Comparison of ENCODE assay signal across 9 cellular contexts in genomic region chrX:17374619-17375360, GRCh38. TPM values are rescaled to one million over a fixed set of nuclear protein-coding genes. Genes with fewer than 3 reads are reported as not detected.
A peak's percentile ranks its signal among the peaks of the same experiment; 100 is the strongest.
DNase-seq lines count a peak whose midpoint lies in the region; ATAC-seq and TF ChIP-seq lines count a peak whose summit lies in the region.
"Had no signal": no experiment of that assay in that cellular context is flagged by ENCODE, and none has a peak within 500 bp of the region (broad histone marks: within the 10 kb centered on the region; RNA-seq: fewer than 3 reads in every experiment).

NHS (plus strand) TSS chrX:17375200; CDS start chrX:17375758, 558 bp downstream.

- no peaks in the 10 kb centered on the region for H3K79me2 ChIP-seq in MM.1S (ENCODE audit: low read length)

- 2 to 6% methylated on average over 6 to 37 of the region's 52 CpGs for WGBS in body of pancreas, 2 donors

- H3K27me3 Mint-ChIP-seq in T-cell = peaks cover 28 to 37% of the 10 kb centered on the region in 2 donors

- no peak within 1 kb of the TSS for H3K27ac Mint-ChIP-seq in T-cell
- H3K27ac Mint-ChIP-seq: B cell had no signal

- no peaks in the 10 kb centered on the region for H3F3A ChIP-seq in MM.1S (ENCODE audit: insufficient read depth, low read length)

- peaks cover 8% of the 10 kb centered on the region for H3K4me1 ChIP-seq in body of pancreas
- no peaks in the 10 kb centered on the region for H3K4me1 ChIP-seq in gastrocnemius medialis
- no peaks in the 10 kb centered on the region for H3K4me1 ChIP-seq in MM.1S (ENCODE audit: low read length)

- POLR2A ChIA-PET in T-cell (lab: Charles Lee) = no interaction called here

- H3K4me3 ChIP-seq in body of pancreas (no peak within 1 kb of the TSS), gastrocnemius medialis (peak within 1 kb of the TSS; percentile 39 to 50 (median 42)), MM.1S (ENCODE audit: low read length) (no peak within 1 kb of the TSS)

- no peaks in the 10 kb centered on the region for H3K27me3 ChIP-seq in body of pancreas
- H3K27me3 ChIP-seq in gastrocnemius medialis = peaks cover 0 to 15% (median 8%) of the 10 kb centered on the region in 3 donors
- no peaks in the 10 kb centered on the region for H3K27me3 ChIP-seq in MM.1S (replicated peaks; ENCODE audit: insufficient read depth, low read length)

- H4K20me1 ChIP-seq in MM.1S (ENCODE audit: insufficient read depth, low read length) = no peaks in the 10 kb centered on the region

- peaks cover 0 to 6% (median 0%) of the 10 kb centered on the region in 3 donors for H3K4me1 Mint-ChIP-seq in T-cell
- H3K4me1 Mint-ChIP-seq: B cell had no signal

- ATAC-seq in body of pancreas (peak; percentile 60), gastrocnemius medialis (peak; percentile 30 to 36), T-cell (replicated peaks in 1 of 4) (no peak)

- TF ChIP-seq POLR2A in body of pancreas (IDR thresholded peaks at IDR 0.05) (no peak), gastrocnemius medialis (IDR thresholded peaks at IDR 0.05) (no peak)

- H3K27ac ChIP-seq in body of pancreas = no peak within 1 kb of the TSS
- H3K27ac ChIP-seq in gastrocnemius medialis = peak within 1 kb of the TSS in 3 of 4 donors; percentile 30 to 38 (median 32)
- H3K27ac ChIP-seq in MM.1S (ENCODE audit: low read length) = no peak within 1 kb of the TSS

- DNase-seq in NCI-H1694 (lab: John Stamatoyannopoulos, UW) (peak; percentile 5), NCI-H1694 treated with DMSO at 0.1 percent for 48 hours (lab: John Stamatoyannopoulos, UW) (no peak), NCI-H2196 (lab: John Stamatoyannopoulos, UW; ENCODE audit: unreplicated experiment) (peak; percentile 67), body of pancreas (peak; percentile 30 to 58 (median 32)), iPS DF 19.7 (ENCODE audit: low read depth, low spot score) (peak; percentile 25), gastrocnemius medialis (peak in 1 of 2 donors; percentile 20), T-cell (no peak), MM.1S (no peak)

- H3K4me2 ChIP-seq in MM.1S (ENCODE audit: low read depth, low read length) = no peak within 1 kb of the TSS

- no peaks in the 10 kb centered on the region for H3K9me2 ChIP-seq in MM.1S (replicated peaks; ENCODE audit: insufficient read depth, low read length)

- H3K36me3 ChIP-seq in body of pancreas (replicated peaks in 1 of 2; ENCODE audit: insufficient read depth in 1 of 2, low read depth in 2 of 2) = no peaks in the 10 kb centered on the region
- no peaks in the 10 kb centered on the region for H3K36me3 ChIP-seq in gastrocnemius medialis
- H3K36me3 ChIP-seq in MM.1S (replicated peaks; ENCODE audit: insufficient read depth, low read length) = no peaks in the 10 kb centered on the region

- no peak within 1 kb of the TSS for H3K9ac ChIP-seq in MM.1S (ENCODE audit: low read length)

- intact Hi-C loops in body of pancreas (cut with DNase I) (no loop called here), gastrocnemius medialis (cut with DNase I; ENCODE audit: low total_unique reads) (loop anchor here (10.0 kb wide), 1 partner anchor 130 kb away; no protein-coding TSS in a partner anchor)

- H3K9me3 Mint-ChIP-seq in T-cell = no peaks in the 10 kb centered on the region

- H3K9me3 ChIP-seq in body of pancreas (no peaks in the 10 kb centered on the region), gastrocnemius medialis (no peaks in the 10 kb centered on the region), MM.1S (replicated peaks; ENCODE audit: insufficient read depth, low read length) (no peaks in the 10 kb centered on the region)

- H2AFZ ChIP-seq in MM.1S (ENCODE audit: low read length) = no peak within 1 kb of the TSS

- in situ Hi-C loops in gastrocnemius medialis (cut with MboI; ENCODE audit: low sequenced_read_pairs in 4 of 4) = no loop called here

- CTCF ChIA-PET in T-cell (lab: Charles Lee) = no interaction called here

- H3K36me3 Mint-ChIP-seq in T-cell = no peaks in the 10 kb centered on the region

- TF ChIP-seq CTCF in body of pancreas (IDR thresholded peaks at IDR 0.05) (peak in 3 of 7 experiments; percentile 6 to 20 (median 9)), gastrocnemius medialis (IDR thresholded peaks at IDR 0.05 in 4 of 5, conservative IDR thresholded peaks at IDR 0.05 in 1 of 5) (peak in 1 of 5 experiments; percentile 36), MM.1S (IDR thresholded peaks at IDR 0.05; ENCODE audit: low read length) (no peak)

- H3K4me3 Mint-ChIP-seq in T-cell = no peak within 1 kb of the TSS
- H3K4me3 Mint-ChIP-seq: B cell had no signal

RNA-seq across cellular contexts. Expression of gene NHS, which starts in this region (rescaled TPM):
- total RNA-seq in body of pancreas (1 to 10 TPM in 1 of 2 donors, under 1 TPM in 1; under 0.01 to 1.3 TPM), gastrocnemius medialis (under 1 TPM; 0.20 to 0.39 (median 0.30) TPM), T-cell (under 1 TPM in 4 of 5 donors, not detected in 1; 0.03 to 0.20 (median 0.11) TPM)
- total RNA-seq: B cell had no signal

Comparison
In these comparisons a context has a peak if more than half of its experiments do, and no peak if none do; other contexts are left out.
1. DNase-seq: peak in NCI-H1694 (single experiment), NCI-H2196 (single experiment), body of pancreas (4 of 4) and iPS DF 19.7 (single experiment); none in NCI-H1694 treated with DMSO at 0.1 percent for 48 hours (single experiment), T-cell (0 of 34) and MM.1S (single experiment).
2. Peak in ATAC-seq, H3K4me3 ChIP-seq and H3K27ac ChIP-seq in gastrocnemius medialis; RNA of the gene not detected or under 1 TPM.